Comparison of ENCODE assay signal across 1 cellular context in the genomic region with DNA sequence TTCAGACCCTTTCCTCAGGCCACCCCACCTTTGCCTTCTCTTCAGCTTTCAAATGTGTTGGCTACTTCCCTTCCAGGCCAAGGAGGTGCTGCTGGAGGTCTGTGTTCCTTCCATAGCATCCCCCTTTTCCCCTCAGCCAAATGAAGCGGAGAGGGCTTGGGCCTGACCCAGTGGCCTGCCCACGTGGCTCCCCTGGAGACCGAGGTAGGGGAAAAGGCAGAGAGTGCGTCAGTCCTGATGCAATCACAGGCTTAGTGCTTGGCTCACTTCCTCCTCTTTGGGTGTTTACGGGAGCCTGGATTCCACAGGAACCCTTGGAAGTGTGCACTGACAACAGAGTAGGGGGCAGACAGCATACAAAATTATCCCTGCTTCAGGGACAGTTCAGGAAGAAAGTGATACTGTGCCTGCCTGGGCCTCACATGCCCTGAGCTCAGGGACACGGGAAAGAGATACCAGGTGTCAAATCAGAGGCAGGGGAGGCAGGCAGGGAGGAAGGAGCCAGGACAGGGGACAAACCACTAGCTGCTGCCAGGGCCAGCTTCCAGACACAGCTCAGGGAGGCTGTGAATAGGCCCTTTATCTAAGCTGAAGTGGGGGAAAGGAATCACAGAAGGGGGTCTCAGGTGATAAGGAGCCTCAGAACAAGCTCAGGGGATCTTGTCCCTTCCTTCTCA.
TF ChIP-seq lines count a peak whose summit lies in the region.

No MANE protein-coding gene starts in this region.

TF ChIP-seq in K562, 482 proteins besides CTCF, POLR2A, EP300 and RAD21 (continues in another document):
- TF ChIP-seq POLR2AphosphoS2 (IDR thresholded peaks at IDR 0.05; ENCODE audit: low read length) = no peak
- peak; percentile 85; the same call in 1 of the 2 replicates for TF ChIP-seq CTBP1 (IDR thresholded peaks at IDR 0.05; ENCODE audit: borderline replicate concordance)
- peak; percentile 35; the same call in 1 of the 2 replicates for TF ChIP-seq MTA1 (IDR thresholded peaks at IDR 0.05; ENCODE audit: borderline replicate concordance)
- peak; percentile 59; the same call in 1 of the 2 replicates for TF ChIP-seq ZNF197 (CRISPR knock-in tag; IDR thresholded peaks at IDR 0.05; ENCODE audit: low read depth)
- TF ChIP-seq TAF15 (IDR thresholded peaks at IDR 0.05; ENCODE audit: low read depth, low read length) = no peak
- TF ChIP-seq HNRNPH1 (optimal IDR thresholded peaks at IDR 0.05; ENCODE audit: low read depth, low read length) = no peak
- peak; percentile 34 for TF ChIP-seq SMAD1 (IDR thresholded peaks at IDR 0.05; ENCODE audit: low read depth, low read length, partially characterized antibody)
- TF ChIP-seq EP400 (IDR thresholded peaks at IDR 0.05) = peak; percentile 95
- no peak for TF ChIP-seq C11orf30 (IDR thresholded peaks at IDR 0.05; ENCODE audit: low read depth)
- peak; percentile 90 for TF ChIP-seq JUN (IDR thresholded peaks at IDR 0.05; ENCODE audit: borderline replicate concordance, low read depth, low read length)
- TF ChIP-seq JUN (CRISPR knock-in tag; IDR thresholded peaks at IDR 0.05; ENCODE audit: borderline replicate concordance) = no peak
- TF ChIP-seq, protein P1, sequence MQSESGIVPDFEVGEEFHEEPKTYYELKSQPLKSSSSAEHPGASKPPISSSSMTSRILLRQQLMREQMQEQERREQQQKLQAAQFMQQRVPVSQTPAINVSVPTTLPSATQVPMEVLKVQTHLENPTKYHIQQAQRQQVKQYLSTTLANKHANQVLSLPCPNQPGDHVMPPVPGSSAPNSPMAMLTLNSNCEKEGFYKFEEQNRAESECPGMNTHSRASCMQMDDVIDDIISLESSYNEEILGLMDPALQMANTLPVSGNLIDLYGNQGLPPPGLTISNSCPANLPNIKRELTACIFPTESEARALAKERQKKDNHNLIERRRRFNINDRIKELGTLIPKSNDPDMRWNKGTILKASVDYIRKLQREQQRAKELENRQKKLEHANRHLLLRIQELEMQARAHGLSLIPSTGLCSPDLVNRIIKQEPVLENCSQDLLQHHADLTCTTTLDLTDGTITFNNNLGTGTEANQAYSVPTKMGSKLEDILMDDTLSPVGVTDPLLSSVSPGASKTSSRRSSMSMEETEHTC (IDR thresholded peaks at IDR 0.05) = no peak
- TF ChIP-seq ZSCAN29 (IDR thresholded peaks at IDR 0.05) = no peak
- TF ChIP-seq FOXJ3 (CRISPR knock-in tag; IDR thresholded peaks at IDR 0.05) = no peak
- TF ChIP-seq NONO (IDR thresholded peaks at IDR 0.05; ENCODE audit: low read depth in 2 of 2, low read length in 1 of 2) = no peak
- TF ChIP-seq SNRNP70 (optimal IDR thresholded peaks at IDR 0.05; ENCODE audit: low read depth, low read length) = no peak
- peak; percentile 50; the same call in 1 of the 2 replicates for TF ChIP-seq ZEB2 (IDR thresholded peaks at IDR 0.05)
- TF ChIP-seq, protein P2, sequence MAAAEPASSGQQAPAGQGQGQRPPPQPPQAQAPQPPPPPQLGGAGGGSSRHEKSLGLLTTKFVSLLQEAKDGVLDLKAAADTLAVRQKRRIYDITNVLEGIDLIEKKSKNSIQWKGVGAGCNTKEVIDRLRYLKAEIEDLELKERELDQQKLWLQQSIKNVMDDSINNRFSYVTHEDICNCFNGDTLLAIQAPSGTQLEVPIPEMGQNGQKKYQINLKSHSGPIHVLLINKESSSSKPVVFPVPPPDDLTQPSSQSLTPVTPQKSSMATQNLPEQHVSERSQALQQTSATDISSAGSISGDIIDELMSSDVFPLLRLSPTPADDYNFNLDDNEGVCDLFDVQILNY (CRISPR knock-in tag; IDR thresholded peaks at IDR 0.05) = no peak
- TF ChIP-seq, protein P3, sequence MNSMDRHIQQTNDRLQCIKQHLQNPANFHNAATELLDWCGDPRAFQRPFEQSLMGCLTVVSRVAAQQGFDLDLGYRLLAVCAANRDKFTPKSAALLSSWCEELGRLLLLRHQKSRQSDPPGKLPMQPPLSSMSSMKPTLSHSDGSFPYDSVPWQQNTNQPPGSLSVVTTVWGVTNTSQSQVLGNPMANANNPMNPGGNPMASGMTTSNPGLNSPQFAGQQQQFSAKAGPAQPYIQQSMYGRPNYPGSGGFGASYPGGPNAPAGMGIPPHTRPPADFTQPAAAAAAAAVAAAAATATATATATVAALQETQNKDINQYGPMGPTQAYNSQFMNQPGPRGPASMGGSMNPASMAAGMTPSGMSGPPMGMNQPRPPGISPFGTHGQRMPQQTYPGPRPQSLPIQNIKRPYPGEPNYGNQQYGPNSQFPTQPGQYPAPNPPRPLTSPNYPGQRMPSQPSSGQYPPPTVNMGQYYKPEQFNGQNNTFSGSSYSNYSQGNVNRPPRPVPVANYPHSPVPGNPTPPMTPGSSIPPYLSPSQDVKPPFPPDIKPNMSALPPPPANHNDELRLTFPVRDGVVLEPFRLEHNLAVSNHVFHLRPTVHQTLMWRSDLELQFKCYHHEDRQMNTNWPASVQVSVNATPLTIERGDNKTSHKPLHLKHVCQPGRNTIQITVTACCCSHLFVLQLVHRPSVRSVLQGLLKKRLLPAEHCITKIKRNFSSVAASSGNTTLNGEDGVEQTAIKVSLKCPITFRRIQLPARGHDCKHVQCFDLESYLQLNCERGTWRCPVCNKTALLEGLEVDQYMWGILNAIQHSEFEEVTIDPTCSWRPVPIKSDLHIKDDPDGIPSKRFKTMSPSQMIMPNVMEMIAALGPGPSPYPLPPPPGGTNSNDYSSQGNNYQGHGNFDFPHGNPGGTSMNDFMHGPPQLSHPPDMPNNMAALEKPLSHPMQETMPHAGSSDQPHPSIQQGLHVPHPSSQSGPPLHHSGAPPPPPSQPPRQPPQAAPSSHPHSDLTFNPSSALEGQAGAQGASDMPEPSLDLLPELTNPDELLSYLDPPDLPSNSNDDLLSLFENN (IDR thresholded peaks at IDR 0.05; ENCODE audit: low read depth in 2 of 2, low read length in 2 of 2) = no peak
- TF ChIP-seq, protein P4, sequence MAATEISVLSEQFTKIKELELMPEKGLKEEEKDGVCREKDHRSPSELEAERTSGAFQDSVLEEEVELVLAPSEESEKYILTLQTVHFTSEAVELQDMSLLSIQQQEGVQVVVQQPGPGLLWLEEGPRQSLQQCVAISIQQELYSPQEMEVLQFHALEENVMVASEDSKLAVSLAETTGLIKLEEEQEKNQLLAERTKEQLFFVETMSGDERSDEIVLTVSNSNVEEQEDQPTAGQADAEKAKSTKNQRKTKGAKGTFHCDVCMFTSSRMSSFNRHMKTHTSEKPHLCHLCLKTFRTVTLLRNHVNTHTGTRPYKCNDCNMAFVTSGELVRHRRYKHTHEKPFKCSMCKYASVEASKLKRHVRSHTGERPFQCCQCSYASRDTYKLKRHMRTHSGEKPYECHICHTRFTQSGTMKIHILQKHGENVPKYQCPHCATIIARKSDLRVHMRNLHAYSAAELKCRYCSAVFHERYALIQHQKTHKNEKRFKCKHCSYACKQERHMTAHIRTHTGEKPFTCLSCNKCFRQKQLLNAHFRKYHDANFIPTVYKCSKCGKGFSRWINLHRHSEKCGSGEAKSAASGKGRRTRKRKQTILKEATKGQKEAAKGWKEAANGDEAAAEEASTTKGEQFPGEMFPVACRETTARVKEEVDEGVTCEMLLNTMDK (IDR thresholded peaks at IDR 0.05; ENCODE audit: borderline replicate concordance, insufficient read depth, low read depth, low read length, poor library complexity, severe bottlenecking) = no peak
- no peak for TF ChIP-seq ZNF146 (CRISPR knock-in tag; IDR thresholded peaks at IDR 0.05; ENCODE audit: unreplicated experiment)
- TF ChIP-seq GTF2A2 (tag; IDR thresholded peaks at IDR 0.05) = no peak
- peak; percentile 39 to 69; a peak in 3 of 4 replicates for TF ChIP-seq MAZ (CRISPR knock-in tag; conservative IDR thresholded peaks at IDR 0.05 in 1 of 2, IDR thresholded peaks at IDR 0.05 in 1 of 2)
- TF ChIP-seq ZC3H4 (CRISPR knock-in tag; IDR thresholded peaks at IDR 0.05; ENCODE audit: borderline replicate concordance) = no peak
- TF ChIP-seq ZC3H8 (IDR thresholded peaks at IDR 0.05) = no peak
- no peak for TF ChIP-seq CBX8 (IDR thresholded peaks at IDR 0.05; ENCODE audit: borderline replicate concordance, extremely low read depth, low read depth, low read length, poor library complexity, severe bottlenecking)
- peak; percentile 90 for TF ChIP-seq ETV1 (tag; conservative IDR thresholded peaks at IDR 0.05; ENCODE audit: low read depth)
- TF ChIP-seq ELF2 (CRISPR knock-in tag; IDR thresholded peaks at IDR 0.05) = no peak; the same call in none of the 2 replicates
- TF ChIP-seq DACH1 (IDR thresholded peaks at IDR 0.05; ENCODE audit: partially characterized antibody) = no peak
- TF ChIP-seq SIN3B (IDR thresholded peaks at IDR 0.05; ENCODE audit: low read depth) = 0 out of 2 replicates have a peak, but pooled peaks have one; percentile 15
- TF ChIP-seq, protein P5, sequence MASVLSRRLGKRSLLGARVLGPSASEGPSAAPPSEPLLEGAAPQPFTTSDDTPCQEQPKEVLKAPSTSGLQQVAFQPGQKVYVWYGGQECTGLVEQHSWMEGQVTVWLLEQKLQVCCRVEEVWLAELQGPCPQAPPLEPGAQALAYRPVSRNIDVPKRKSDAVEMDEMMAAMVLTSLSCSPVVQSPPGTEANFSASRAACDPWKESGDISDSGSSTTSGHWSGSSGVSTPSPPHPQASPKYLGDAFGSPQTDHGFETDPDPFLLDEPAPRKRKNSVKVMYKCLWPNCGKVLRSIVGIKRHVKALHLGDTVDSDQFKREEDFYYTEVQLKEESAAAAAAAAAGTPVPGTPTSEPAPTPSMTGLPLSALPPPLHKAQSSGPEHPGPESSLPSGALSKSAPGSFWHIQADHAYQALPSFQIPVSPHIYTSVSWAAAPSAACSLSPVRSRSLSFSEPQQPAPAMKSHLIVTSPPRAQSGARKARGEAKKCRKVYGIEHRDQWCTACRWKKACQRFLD (CRISPR knock-in tag; IDR thresholded peaks at IDR 0.05) = peak; percentile 97
- TF ChIP-seq ZNF324 (CRISPR knock-in tag; IDR thresholded peaks at IDR 0.05) = no peak; the same call in 1 of the 2 replicates
- no peak for TF ChIP-seq PRMT5 (CRISPR knock-in tag; IDR thresholded peaks at IDR 0.05)
- TF ChIP-seq ZKSCAN3 (CRISPR knock-in tag; IDR thresholded peaks at IDR 0.05) = 0 out of 2 replicates have a peak, but pooled peaks have one; percentile 21
- TF ChIP-seq NFE2L1 (tag; IDR thresholded peaks at IDR 0.05; ENCODE audit: borderline replicate concordance, low read depth) = 0 out of 2 replicates have a peak, but pooled peaks have one; percentile 19
- no peak for TF ChIP-seq ZNF445 (CRISPR knock-in tag; IDR thresholded peaks at IDR 0.05; ENCODE audit: low read depth)
- TF ChIP-seq, protein P6, sequence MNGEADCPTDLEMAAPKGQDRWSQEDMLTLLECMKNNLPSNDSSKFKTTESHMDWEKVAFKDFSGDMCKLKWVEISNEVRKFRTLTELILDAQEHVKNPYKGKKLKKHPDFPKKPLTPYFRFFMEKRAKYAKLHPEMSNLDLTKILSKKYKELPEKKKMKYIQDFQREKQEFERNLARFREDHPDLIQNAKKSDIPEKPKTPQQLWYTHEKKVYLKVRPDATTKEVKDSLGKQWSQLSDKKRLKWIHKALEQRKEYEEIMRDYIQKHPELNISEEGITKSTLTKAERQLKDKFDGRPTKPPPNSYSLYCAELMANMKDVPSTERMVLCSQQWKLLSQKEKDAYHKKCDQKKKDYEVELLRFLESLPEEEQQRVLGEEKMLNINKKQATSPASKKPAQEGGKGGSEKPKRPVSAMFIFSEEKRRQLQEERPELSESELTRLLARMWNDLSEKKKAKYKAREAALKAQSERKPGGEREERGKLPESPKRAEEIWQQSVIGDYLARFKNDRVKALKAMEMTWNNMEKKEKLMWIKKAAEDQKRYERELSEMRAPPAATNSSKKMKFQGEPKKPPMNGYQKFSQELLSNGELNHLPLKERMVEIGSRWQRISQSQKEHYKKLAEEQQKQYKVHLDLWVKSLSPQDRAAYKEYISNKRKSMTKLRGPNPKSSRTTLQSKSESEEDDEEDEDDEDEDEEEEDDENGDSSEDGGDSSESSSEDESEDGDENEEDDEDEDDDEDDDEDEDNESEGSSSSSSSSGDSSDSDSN (IDR thresholded peaks at IDR 0.05; ENCODE audit: borderline replicate concordance in 1 of 2, low read depth in 2 of 2, low read length in 2 of 2) = peak; percentile 21 to 80; a peak in 2 of 4 replicates
- no peak for TF ChIP-seq ZNF174 (CRISPR knock-in tag; IDR thresholded peaks at IDR 0.05)
- no peak for TF ChIP-seq ZNF217 (CRISPR knock-in tag; IDR thresholded peaks at IDR 0.05)
- TF ChIP-seq ERF (CRISPR knock-in tag; IDR thresholded peaks at IDR 0.05) = 0 out of 2 replicates have a peak, but pooled peaks have one; percentile 8
- TF ChIP-seq KAT2B (IDR thresholded peaks at IDR 0.05; ENCODE audit: low read depth, low read length) = no peak
- TF ChIP-seq MCM7 (IDR thresholded peaks at IDR 0.05) = no peak
- TF ChIP-seq FOXA3 (CRISPR knock-in tag; conservative IDR thresholded peaks at IDR 0.05 in 1 of 2, IDR thresholded peaks at IDR 0.05 in 1 of 2) = peak in 1 of 2 experiments; percentile 27; a peak in 1 of 4 replicates
- TF ChIP-seq TCF7 (IDR thresholded peaks at IDR 0.05; ENCODE audit: borderline replicate concordance) = no peak
- TF ChIP-seq SMARCC2 (IDR thresholded peaks at IDR 0.05; ENCODE audit: low read depth) = no peak; the same call in none of the 2 replicates
- TF ChIP-seq RBBP5 (IDR thresholded peaks at IDR 0.05; ENCODE audit: borderline replicate concordance, insufficient read depth, low read length, poor library complexity, severe bottlenecking) = no peak
